In the genomic region with DNA sequence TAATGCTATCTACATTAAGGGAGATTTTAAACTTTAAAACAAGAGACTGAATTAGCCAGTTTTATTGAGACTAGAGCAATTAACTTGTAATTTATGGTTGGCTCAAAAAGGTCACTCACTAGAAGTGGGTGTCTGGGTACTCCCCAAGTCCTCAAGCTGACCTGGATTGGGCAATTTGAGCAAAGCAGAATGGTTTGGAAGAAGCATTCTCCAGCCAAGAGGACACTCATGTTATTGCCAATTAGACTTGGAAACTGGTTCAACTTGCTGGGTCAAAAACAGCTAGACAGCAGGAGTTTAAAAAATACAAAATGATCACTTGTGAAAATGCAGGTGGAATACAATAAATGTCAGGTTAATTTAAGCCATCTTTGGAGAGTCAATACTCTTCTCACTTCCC, we compare ENCODE assay signal across 17 cellular contexts. TPM values are rescaled to one million over a fixed set of nuclear protein-coding genes. Genes with fewer than 3 reads are reported as not detected.
DNase-seq lines count a peak whose midpoint lies in the region; TF ChIP-seq lines count a peak whose summit lies in the region.
"Had no signal": no experiment of that assay in that cellular context is flagged by ENCODE, and none has a peak within 500 bp of the region (broad histone marks: within the 10 kb centered on the region; RNA-seq: fewer than 3 reads in every experiment).

No MANE protein-coding gene starts in this region.

- H2BK120ac ChIP-seq in trophoblast cell (ENCODE audit: insufficient read depth, low read length, poor library complexity) = no peak overlapping the region

- H3K36me3 ChIP-seq in trophoblast cell (ENCODE audit: control insufficient read depth in 1 of 2, insufficient read depth in 2 of 2, low read length in 2 of 2) = no peaks in the 10 kb centered on the region
- H3K36me3 ChIP-seq: BLaER1, MG63, SJCRH30 had no signal

- H2BK12ac ChIP-seq in trophoblast cell (ENCODE audit: low read length) = no peak overlapping the region

- H3K36me3 Mint-ChIP-seq in mesothelial cell of epicardium = peaks cover 3% of the 10 kb centered on the region

- DNase-seq in AG10803 (ENCODE audit: low read depth) = peak; percentile 45
- peak; percentile 32 for DNase-seq in GM04504 (ENCODE audit: low read depth)
- peak; percentile 67 for DNase-seq in epithelial cell of esophagus (ENCODE audit: low read depth)
- no peak for DNase-seq in mesothelial cell of epicardium (ENCODE audit: low spot score in 2 of 2, unreplicated experiment in 2 of 2)
- DNase-seq in SW 1271 (lab: John Stamatoyannopoulos, UW) = no peak
- no peak for DNase-seq in HUDEP-2 (lab: John Stamatoyannopoulos, UW; ENCODE audit: unreplicated experiment in 76 of 76)
- DNase-seq in trophoblast cell = no peak
- DNase-seq: CD8-positive, alpha-beta memory T cell; EL; KBM-7; MG63; NCI-H1092 treated with DMSO at 0.1 percent for 48 hours; NCI-H1694 treated with DMSO at 0.1 percent for 48 hours; NCI-H2171; NCI-H446 treated with DMSO at 0.1 percent for 48 hours; SJCRH30 had no signal

- H3K79me1 ChIP-seq in trophoblast cell (ENCODE audit: low read length) = no peaks in the 10 kb centered on the region

- no peak for TF ChIP-seq CTCF in AG10803 (conservative IDR thresholded peaks at IDR 0.05; ENCODE audit: low read length)
- no peak for TF ChIP-seq CTCF in epithelial cell of esophagus (IDR thresholded peaks at IDR 0.05; ENCODE audit: insufficient read depth, low read depth, low read length, missing control alignments)
- no peak for TF ChIP-seq CTCF in mesothelial cell of epicardium (IDR thresholded peaks at IDR 0.05; ENCODE audit: unreplicated experiment)

- no peak overlapping the region for H3K4me2 ChIP-seq in trophoblast cell (ENCODE audit: low read length)
- H3K4me2 ChIP-seq: BLaER1 had no signal

- no peaks in the 10 kb centered on the region for H3K79me2 ChIP-seq in trophoblast cell (ENCODE audit: control insufficient read depth, insufficient read depth, low read length, poor library complexity)

- no peak overlapping the region for H4K91ac ChIP-seq in trophoblast cell (ENCODE audit: low read depth, low read length)

- H3K23ac ChIP-seq in trophoblast cell (ENCODE audit: low read length) = no peak overlapping the region

- no peak overlapping the region for H3K4ac ChIP-seq in trophoblast cell (ENCODE audit: low read depth, low read length)

- H2BK5ac ChIP-seq in trophoblast cell (ENCODE audit: low read depth, low read length, poor library complexity) = no peak overlapping the region

- H3K4me3 Mint-ChIP-seq in mesothelial cell of epicardium = no peak overlapping the region
- H3K4me3 Mint-ChIP-seq: CD8-positive, alpha-beta memory T cell had no signal

- peaks cover 29% of the 10 kb centered on the region for H3K9me3 Mint-ChIP-seq in mesothelial cell of epicardium

- no peak overlapping the region for H3K9ac ChIP-seq in trophoblast cell (ENCODE audit: low read length)
- H3K9ac ChIP-seq: BLaER1 had no signal

- peaks cover 19% of the 10 kb centered on the region for H3K4me1 Mint-ChIP-seq in mesothelial cell of epicardium
- H3K4me1 Mint-ChIP-seq: CD8-positive, alpha-beta memory T cell had no signal

- H3K9me3 ChIP-seq in trophoblast cell (ENCODE audit: insufficient read depth, low read depth, low read length) = no peaks in the 10 kb centered on the region

- peaks cover 0 to 2% of the 10 kb centered on the region in 2 experiments for H3K4me1 ChIP-seq in trophoblast cell (ENCODE audit: control insufficient read depth in 1 of 2, insufficient read depth in 2 of 2, low read length in 2 of 2)

- H4K12ac ChIP-seq in trophoblast cell (ENCODE audit: low read depth, low read length) = no peak overlapping the region

- no peak overlapping the region for H3K14ac ChIP-seq in trophoblast cell (ENCODE audit: low read length)

- no peaks in the 10 kb centered on the region for H3K27me3 ChIP-seq in trophoblast cell (ENCODE audit: insufficient read depth, low read length)
- H3K27me3 ChIP-seq: BLaER1, MG63, SJCRH30 had no signal

- no peak overlapping the region for H4K8ac ChIP-seq in trophoblast cell (ENCODE audit: low read depth, low read length)

- H3K27me3 Mint-ChIP-seq in mesothelial cell of epicardium (ENCODE audit: low read depth) = no peaks in the 10 kb centered on the region

- peak overlapping the region; percentile 31 for H3K27ac Mint-ChIP-seq in mesothelial cell of epicardium
- H3K27ac Mint-ChIP-seq: CD8-positive, alpha-beta memory T cell had no signal

- no peak overlapping the region for H3K27ac ChIP-seq in trophoblast cell (ENCODE audit: low read depth, low read length)
- H3K27ac ChIP-seq: BLaER1, SJCRH30 had no signal

- H2AK5ac ChIP-seq in trophoblast cell (ENCODE audit: low read length) = no peak overlapping the region

- H3K18ac ChIP-seq in trophoblast cell (ENCODE audit: low read length) = no peak overlapping the region

- H3K4me3 ChIP-seq in AG10803 (ENCODE audit: low read length) (no peak overlapping the region), epithelial cell of esophagus (ENCODE audit: low read length) (no peak overlapping the region), trophoblast cell (ENCODE audit: low read depth, low read length) (no peak overlapping the region)
- H3K4me3 ChIP-seq: BLaER1, MG63, SJCRH30 had no signal

- no peak overlapping the region for H2AFZ ChIP-seq in trophoblast cell (ENCODE audit: insufficient read depth, low read length, poor library complexity)

RNA-seq across cellular contexts. Expression of a gene that starts 29.5 kb away (rescaled TPM):
- total RNA-seq in mesothelial cell of epicardium = 74.6 to 81.6 TPM (median 80.2 TPM) in 3 replicates
- polyA plus RNA-seq in trophoblast cell (2013) = 40.2 and 40.9 TPM in 2 replicates

Comparison
In these comparisons a context has a peak if more than half of its experiments do, and no peak if none do; other contexts are left out.
1. DNase-seq: peak in AG10803 (single experiment), GM04504 (single experiment) and epithelial cell of esophagus (single experiment); none in mesothelial cell of epicardium (0 of 2), SW 1271 (0 of 2), HUDEP-2 (0 of 76) and trophoblast cell (0 of 2).